ENCODE assay signal across 8 cellular contexts in the genomic region with DNA sequence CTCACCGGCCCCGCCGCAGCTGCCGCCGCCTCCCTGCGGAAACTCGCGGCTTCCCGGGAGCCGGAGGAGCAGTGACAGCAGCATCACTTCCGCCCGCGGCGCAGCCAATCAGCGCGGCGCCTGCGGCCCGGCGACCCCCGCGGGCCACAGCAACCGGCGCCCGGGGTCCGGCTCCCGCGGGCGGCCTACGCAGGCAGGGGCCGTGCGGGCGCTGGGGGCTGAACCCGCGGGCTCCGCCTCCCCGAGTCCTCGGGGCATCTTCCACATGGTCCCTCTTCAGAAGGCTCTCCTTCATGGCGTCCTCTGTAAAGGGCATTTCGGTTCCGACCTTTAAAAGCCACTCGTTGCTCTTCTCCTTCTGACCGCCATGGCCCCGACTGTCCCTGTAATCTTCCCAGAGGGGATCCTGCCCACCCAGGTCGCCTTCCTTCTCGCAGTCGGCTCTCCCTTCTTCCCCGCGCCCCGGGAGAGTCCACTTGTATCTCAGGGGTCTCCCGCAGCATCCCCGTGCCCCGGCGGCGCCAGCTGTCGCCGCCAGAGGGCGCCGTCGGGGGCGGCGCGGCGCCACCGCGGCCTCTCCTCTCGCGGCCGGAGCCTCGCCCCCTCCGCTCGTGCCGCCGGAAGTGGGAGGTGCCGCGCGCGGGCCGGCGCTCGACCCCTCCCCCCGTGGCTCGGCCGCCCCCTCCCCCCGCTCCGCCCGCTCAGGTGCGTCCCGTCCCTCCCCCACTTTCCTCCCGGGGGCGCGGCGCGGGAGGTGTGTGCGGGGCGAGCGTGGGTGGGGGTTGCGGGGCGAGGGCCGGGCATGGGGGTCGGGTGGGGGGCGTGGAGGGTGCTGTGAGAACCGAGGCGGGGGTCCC. TPM values are rescaled to one million over a fixed set of nuclear protein-coding genes. Genes with fewer than 3 reads are reported as not detected.
DNase-seq lines count a peak whose midpoint lies in the region; ATAC-seq, FAIRE-seq and TF ChIP-seq lines count a peak whose summit lies in the region.

PCSK7 (minus strand) TSS at position 52 of the 857 bp plus-strand sequence. CDS start 2,229 bp downstream, outside the sequence.
RNF214 (plus strand) TSS at position 650 of the 857 bp plus-strand sequence. CDS start 1,602 bp downstream, outside the sequence.

- H3K27me3 ChIP-seq in kidney epithelial cell (ENCODE audit: control insufficient read depth, insufficient read depth, low read length): no peaks in the 10 kb centered on the region

- H3K4me3 ChIP-seq in A549: peak within 1 kb of the TSS; percentile 60
- H3K4me3 ChIP-seq in kidney epithelial cell (ENCODE audit: low read depth, low read length): peak within 1 kb of the TSS; percentile 96

- no peak for FAIRE-seq in A549 (lab: Jason Lieb, UNC)
- FAIRE-seq in GM18507 (lab: Jason Lieb, UNC): peak; percentile 81

- peaks cover 12% of the 10 kb centered on the region; the same call in 1 of the 3 replicates for H3K4me1 ChIP-seq in A549

- TF ChIP-seq CTCF in A549 (IDR thresholded peaks at IDR 0.05): peak; percentile 80
- TF ChIP-seq CTCF in kidney epithelial cell (IDR thresholded peaks at IDR 0.05; ENCODE audit: insufficient read depth, low read length, poor library complexity, severe bottlenecking): peak; percentile 48

- H3K9me3 ChIP-seq in A549: no peaks in the 10 kb centered on the region

- POLR2A ChIA-PET in A549 (lab: Yijun Ruan, JAX): interaction anchor here (0.9 to 1.5 kb wide), 2 partner anchors 95 to 441 kb away, joined by 3 to 4 read pairs; partner anchors contain the start of genes APOA5 and CEP164

- 0% methylated on average over 19 of the region's 104 CpGs for WGBS in A549 (ENCODE audit: missing lambda C conversion rate)

- ATAC-seq in A549 (peak; percentile 89 to 90), HG03039 (IDR thresholded peaks at IDR 0.05; ENCODE audit: unreplicated experiment) (peak; percentile 60)
- ATAC-seq in activated CD4-positive, CD25-positive, alpha-beta regulatory T cell treated with anti-CD3 and anti-CD28 coated beads, Interleukin-2, amount 50 U/mL, for 24 hours: peak; percentile 72 to 80

- DNase-seq in A549 (ENCODE audit: low read depth in 1 of 2, low spot score in 1 of 2) (peak; percentile 60 to 77), GM18507 (ENCODE audit: extremely low spot score, insufficient read length, low read depth) (peak; percentile 95), NCI-H2196 (lab: John Stamatoyannopoulos, UW; ENCODE audit: unreplicated experiment) (peak; percentile 86), cerebellum (ENCODE audit: low spot score) (peak; percentile 96), kidney epithelial cell (ENCODE audit: low read depth) (no peak)
- DNase-seq in stimulated activated CD4-positive, alpha-beta T cell treated with anti-CD3 and anti-CD28 coated beads, Interleukin-15, amount 100 ng/mL, for 48 hours (ENCODE audit: low read depth in 2 of 2): peak; percentile 52 to 69

- no peaks in the 10 kb centered on the region for H3K36me3 ChIP-seq in kidney epithelial cell (ENCODE audit: control insufficient read depth, insufficient read depth, low read length)

- no peak for TF ChIP-seq EP300 in A549 (IDR thresholded peaks at IDR 0.05)

- CTCF ChIA-PET in A549 (lab: Yijun Ruan, JAX): interaction anchor here (0.7 to 1.4 kb wide), 6 partner anchors 9 to 353 kb away, joined by 3 read pairs; no protein-coding TSS in a partner anchor

- TF ChIP-seq RAD21 in A549 (conservative IDR thresholded peaks at IDR 0.05 in 1 of 2, IDR thresholded peaks at IDR 0.05 in 1 of 2): peak in 1 of 2 experiments; percentile 24; a peak in 1 of 5 replicates

- TF ChIP-seq POLR2A in A549 (IDR thresholded peaks at IDR 0.05; ENCODE audit: low read length): peak; percentile 41

- peak within 1 kb of the TSS; percentile 82 to 100 for H3K27ac ChIP-seq in A549

- H3K4me2 ChIP-seq in A549: peak within 1 kb of the TSS; percentile 89

TF ChIP-seq in A549, 52 proteins besides CTCF, POLR2A, EP300 and RAD21:
- TF ChIP-seq FOSL2 (IDR thresholded peaks at IDR 0.05) (no peak), FOSL2 (CRISPR knock-in tag; IDR thresholded peaks at IDR 0.05) (no peak), RFX5 (IDR thresholded peaks at IDR 0.05) (peak; percentile 63; the same call in 1 of the 2 replicates), PHF8 (IDR thresholded peaks at IDR 0.05; ENCODE audit: borderline replicate concordance, low read depth) (peak; percentile 65), JUN (IDR thresholded peaks at IDR 0.05) (peak; percentile 34 to 75; a peak in 2 of 5 replicates), SMC3 (IDR thresholded peaks at IDR 0.05) (peak; percentile 54), KDM1A (IDR thresholded peaks at IDR 0.05; ENCODE audit: low read depth) (no peak), EHF (CRISPR knock-in tag; IDR thresholded peaks at IDR 0.05) (no peak), KDM5A (IDR thresholded peaks at IDR 0.05) (peak; percentile 55; the same call in 1 of the 2 replicates), ZNF302 (CRISPR knock-in tag; IDR thresholded peaks at IDR 0.05) (no peak), MAZ (IDR thresholded peaks at IDR 0.05; ENCODE audit: borderline replicate concordance, low read depth, low read length) (0 out of 2 replicates have a peak, but pooled peaks have one; percentile 58), TFCP2L1 (CRISPR knock-in tag; IDR thresholded peaks at IDR 0.05) (no peak), BCL3 (IDR thresholded peaks at IDR 0.05) (0 out of 3 replicates have a peak, but pooled peaks have one; percentile 4)
- TF ChIP-seq, protein P1, sequence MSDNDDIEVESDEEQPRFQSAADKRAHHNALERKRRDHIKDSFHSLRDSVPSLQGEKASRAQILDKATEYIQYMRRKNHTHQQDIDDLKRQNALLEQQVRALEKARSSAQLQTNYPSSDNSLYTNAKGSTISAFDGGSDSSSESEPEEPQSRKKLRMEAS (IDR thresholded peaks at IDR 0.05): peak; percentile 40; the same call in 1 of the 2 replicates

RNA-seq across cellular contexts. Expression of gene PCSK7, which starts in this region (rescaled TPM):
- 9.8 and 12.8 TPM in 2 replicates for polyA plus RNA-seq in A549 (2011; rRNA removed)
- polyA plus RNA-seq in A549 (2012; cell fraction: cytosol; rRNA removed): 19.0 and 21.8 TPM in 2 replicates
- 55.7 and 65.6 TPM in 2 replicates for polyA plus RNA-seq in A549 (2012; cell fraction: nucleus; rRNA removed)
- 17.8 to 20.1 TPM (median 19.6 TPM) in 3 replicates for polyA plus RNA-seq in A549 (2017; fragmentation: RNase III; extraction: RNeasy Plus Mini Kit Qiagen cat#74134 plus additional on column Dnase treatment)
- polyA minus RNA-seq in A549 (2011; rRNA and poly(A)+ RNA removed): 14.9 and 17.8 TPM in 2 replicates
- total RNA-seq in cerebellum: 35.7 TPM
- 38.3 and 51.8 TPM in 2 replicates for total RNA-seq in kidney epithelial cell

RNA-seq across cellular contexts. Expression of gene RNF214, which starts in this region (rescaled TPM):
- 14.0 and 15.9 TPM in 2 replicates for polyA plus RNA-seq in A549 (2011; rRNA removed)
- 11.4 and 11.6 TPM in 2 replicates for polyA plus RNA-seq in A549 (2012; cell fraction: cytosol; rRNA removed)
- polyA plus RNA-seq in A549 (2012; cell fraction: nucleus; rRNA removed): 14.1 and 16.2 TPM in 2 replicates
- 10.6 to 11.6 TPM (median 11.0 TPM) in 3 replicates for polyA plus RNA-seq in A549 (2017; fragmentation: RNase III; extraction: RNeasy Plus Mini Kit Qiagen cat#74134 plus additional on column Dnase treatment)
- 36.7 and 40.3 TPM in 2 replicates for polyA minus RNA-seq in A549 (2011; rRNA and poly(A)+ RNA removed)
- 26.3 TPM for total RNA-seq in cerebellum
- total RNA-seq in kidney epithelial cell: 11.7 and 14.0 TPM in 2 replicates
